1 cellular context compared by ENCODE assay signal in genomic region chr13:44329041-44329440, GRCh38. TPM values are rescaled to one million over a fixed set of nuclear protein-coding genes. Genes with fewer than 3 reads are reported as not detected.
"Had no signal": no experiment of that assay in that cellular context is flagged by ENCODE, and none has a peak within 500 bp of the region (broad histone marks: within the 10 kb centered on the region; RNA-seq: fewer than 3 reads in every experiment).

No MANE protein-coding gene starts in this region.

RNA-seq across cellular contexts. Expression of gene SERP2, which starts 44.6 kb away (rescaled TPM):
- total RNA-seq: MCF 10A had no signal
